Comparison of ENCODE assay signal across 1 cellular context in genomic region chr4:99723555-99724450, GRCh38.
TF ChIP-seq lines count a peak whose summit lies in the region.

No MANE protein-coding gene starts in this region.

TF ChIP-seq in K562, 482 proteins besides CTCF, POLR2A, EP300 and RAD21 (continued from another document and continues in another):
- no peak for TF ChIP-seq RREB1 (CRISPR knock-in tag; IDR thresholded peaks at IDR 0.05)
- no peak for TF ChIP-seq RNF2 (IDR thresholded peaks at IDR 0.05)
- TF ChIP-seq NBN (IDR thresholded peaks at IDR 0.05; ENCODE audit: low read depth), result no peak
- no peak for TF ChIP-seq CEBPG (CRISPR knock-in tag; IDR thresholded peaks at IDR 0.05)
- TF ChIP-seq CEBPG (tag; conservative IDR thresholded peaks at IDR 0.05 in 1 of 2, IDR thresholded peaks at IDR 0.05 in 1 of 2), result peak in 1 of 2 experiments; percentile 17; a peak in 1 of 4 replicates
- TF ChIP-seq ZBTB9 (CRISPR knock-in tag; IDR thresholded peaks at IDR 0.05), result no peak
- TF ChIP-seq ZNF316 (IDR thresholded peaks at IDR 0.05), result peak; percentile 89
- TF ChIP-seq JUNB (CRISPR knock-in tag; conservative IDR thresholded peaks at IDR 0.05), result no peak
- TF ChIP-seq FOSL1 (tag; conservative IDR thresholded peaks at IDR 0.05), result peak; percentile 84
- 0 out of 4 replicates have a peak, but pooled peaks of 1 of the 2 experiments have one; percentile 29 for TF ChIP-seq TRIM24 (IDR thresholded peaks at IDR 0.05)
- TF ChIP-seq ARID1B (IDR thresholded peaks at IDR 0.05), result peak; percentile 72
- TF ChIP-seq BHLHE40 (IDR thresholded peaks at IDR 0.05; ENCODE audit: low read length), result peak; percentile 66
- peak; percentile 22 for TF ChIP-seq TAF9B (IDR thresholded peaks at IDR 0.05; ENCODE audit: partially characterized antibody)
- TF ChIP-seq CREM (IDR thresholded peaks at IDR 0.05; ENCODE audit: low read depth), result peak; percentile 32; the same call in 1 of the 2 replicates
- peak; percentile 35; the same call in 1 of the 2 replicates for TF ChIP-seq ZNF395 (CRISPR knock-in tag; IDR thresholded peaks at IDR 0.05)
- TF ChIP-seq NFE2 (IDR thresholded peaks at IDR 0.05; ENCODE audit: low read depth), result peak; percentile 98
- TF ChIP-seq AFF4 (CRISPR knock-in tag; IDR thresholded peaks at IDR 0.05), result no peak
- peak; percentile 69 for TF ChIP-seq ZNF384 (IDR thresholded peaks at IDR 0.05; ENCODE audit: low read depth, low read length)
- no peak for TF ChIP-seq PURB (CRISPR knock-in tag; IDR thresholded peaks at IDR 0.05; ENCODE audit: low read depth)
- no peak for TF ChIP-seq MLX (CRISPR knock-in tag; conservative IDR thresholded peaks at IDR 0.05)
- TF ChIP-seq SMARCA4 (IDR thresholded peaks at IDR 0.05), result peak; percentile 65; the same call in 1 of the 2 replicates
- TF ChIP-seq MAFK (IDR thresholded peaks at IDR 0.05; ENCODE audit: low read length), result peak; percentile 85
- 0 out of 2 replicates have a peak, but pooled peaks have one; percentile 22 for TF ChIP-seq GATA2 (CRISPR knock-in tag; IDR thresholded peaks at IDR 0.05)
- peak; percentile 27 for TF ChIP-seq FOS (IDR thresholded peaks at IDR 0.05; ENCODE audit: extremely low read depth, insufficient read length)
- peak; percentile 30; the same call in 1 of the 2 replicates for TF ChIP-seq FOXJ2 (tag; IDR thresholded peaks at IDR 0.05)
- no peak for TF ChIP-seq ZNF76 (CRISPR knock-in tag; IDR thresholded peaks at IDR 0.05; ENCODE audit: borderline replicate concordance)
- TF ChIP-seq C11orf30 (IDR thresholded peaks at IDR 0.05; ENCODE audit: low read depth), result peak; percentile 92
- TF ChIP-seq MAFG (tag; conservative IDR thresholded peaks at IDR 0.05), result peak; percentile 95
- TF ChIP-seq ZNF589 (CRISPR knock-in tag; IDR thresholded peaks at IDR 0.05; ENCODE audit: low read depth), result peak; percentile 52; the same call in 1 of the 2 replicates
- no peak for TF ChIP-seq ID3 (CRISPR knock-in tag; IDR thresholded peaks at IDR 0.05)
- TF ChIP-seq ID3 (tag; IDR thresholded peaks at IDR 0.05), result peak; percentile 74
- peak; percentile 86 for TF ChIP-seq ATF3 (IDR thresholded peaks at IDR 0.05)
- TF ChIP-seq ATF3 (CRISPR knock-in tag; conservative IDR thresholded peaks at IDR 0.05), result no peak
- no peak for TF ChIP-seq CC2D1A (IDR thresholded peaks at IDR 0.05)
- TF ChIP-seq FOXK2 (conservative IDR thresholded peaks at IDR 0.05 in 1 of 2, IDR thresholded peaks at IDR 0.05 in 1 of 2; ENCODE audit: low read depth in 2 of 2), result peak in 1 of 2 experiments; percentile 17; a peak in 1 of 4 replicates
- peak in 1 of 2 experiments; percentile 11; a peak in 1 of 4 replicates for TF ChIP-seq RCOR1 (IDR thresholded peaks at IDR 0.05; ENCODE audit: borderline replicate concordance in 1 of 2, low read depth in 2 of 2, low read length in 2 of 2)
- no peak for TF ChIP-seq ZBTB11 (CRISPR knock-in tag; IDR thresholded peaks at IDR 0.05)
- no peak for TF ChIP-seq ZNF766 (CRISPR knock-in tag; conservative IDR thresholded peaks at IDR 0.05)
- TF ChIP-seq ZNF398 (CRISPR knock-in tag; IDR thresholded peaks at IDR 0.05), result no peak
- peak; percentile 43 for TF ChIP-seq MEIS2 (IDR thresholded peaks at IDR 0.05; ENCODE audit: partially characterized antibody)
- no peak for TF ChIP-seq CREB1 (IDR thresholded peaks at IDR 0.05)
- peak; percentile 51; the same call in 1 of the 2 replicates for TF ChIP-seq CREB1 (CRISPR knock-in tag; IDR thresholded peaks at IDR 0.05)
- no peak for TF ChIP-seq EWSR1 (IDR thresholded peaks at IDR 0.05; ENCODE audit: borderline replicate concordance, low read depth, partially characterized antibody)
- TF ChIP-seq CBFA2T2 (conservative IDR thresholded peaks at IDR 0.05), result peak; percentile 6; the same call in 1 of the 2 replicates
- no peak for TF ChIP-seq CBX2 (IDR thresholded peaks at IDR 0.05; ENCODE audit: insufficient read depth, low read length, poor library complexity, severe bottlenecking)
- 0 out of 2 replicates have a peak, but pooled peaks have one; percentile 14 for TF ChIP-seq MYNN (IDR thresholded peaks at IDR 0.05)
- no peak for TF ChIP-seq MYNN (CRISPR knock-in tag; IDR thresholded peaks at IDR 0.05)
